ENCODE assay signal across 1 cellular context in genomic region chr1:98981917-98982513, GRCh38.
TF ChIP-seq lines count a peak whose summit lies in the region.

No MANE protein-coding gene starts in this region.

TF ChIP-seq in GM23338, 12 proteins besides CTCF, POLR2A, EP300 and RAD21 (continued from another document):
- TF ChIP-seq ZNF462 (CRISPR knock-in tag; IDR thresholded peaks at IDR 0.05), result no peak
- TF ChIP-seq ZNF114 (CRISPR knock-in tag; IDR thresholded peaks at IDR 0.05), result no peak
- no peak for TF ChIP-seq ETS1 (IDR thresholded peaks at IDR 0.05)
- TF ChIP-seq REST (IDR thresholded peaks at IDR 0.05; ENCODE audit: unreplicated experiment), result no peak
- no peak for TF ChIP-seq EZH2 (IDR thresholded peaks at IDR 0.05; ENCODE audit: low read depth, unreplicated experiment)
- no peak for TF ChIP-seq POLR2AphosphoS5 (IDR thresholded peaks at IDR 0.05; ENCODE audit: low read depth)
- no peak for TF ChIP-seq NANOG (IDR thresholded peaks at IDR 0.05; ENCODE audit: borderline replicate concordance)
TF ChIP-seq in GM23338: peak in this region for 0.
